20 cellular contexts compared by ENCODE assay signal in the genomic region with DNA sequence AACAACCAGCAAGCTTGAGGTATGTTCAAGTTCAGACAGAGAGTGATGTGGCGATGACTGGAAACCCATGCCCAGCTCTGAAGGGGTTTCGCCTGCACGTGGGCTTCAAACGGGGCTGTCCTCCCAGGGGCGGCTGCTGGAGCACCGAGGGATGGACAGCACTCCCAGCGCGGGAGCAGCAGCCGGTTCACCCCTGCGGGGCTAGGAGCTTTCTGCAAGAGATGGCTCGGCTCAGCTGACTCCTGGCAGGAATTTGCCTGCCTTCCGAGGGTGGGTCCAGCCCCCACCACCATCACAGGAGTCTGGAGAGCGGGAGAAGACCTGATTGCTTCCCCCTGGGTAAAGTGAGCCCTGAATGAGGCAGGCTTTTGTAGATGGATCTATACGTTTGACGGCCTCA.
"Had no signal": no experiment of that assay in that cellular context is flagged by ENCODE, and none has a peak within 500 bp of the region (broad histone marks: within the 10 kb centered on the region; RNA-seq: fewer than 3 reads in every experiment).

No MANE protein-coding gene starts in this region.

- H3K36me3 ChIP-seq: SJSA1 had no signal

- H3K4me3 ChIP-seq: SJSA1, SK-N-MC had no signal

- H3K27ac ChIP-seq: HL-60, SJSA1, SK-N-MC had no signal

- H3K27me3 ChIP-seq: SJSA1 had no signal

- DNase-seq: KBM-7, NCI-H1092, NCI-H1105 treated with DMSO at 0.1 percent for 48 hours, NCI-H1417 treated with DMSO at 0.1 percent for 48 hours, NCI-H146, NCI-H1694 treated with DMSO at 0.1 percent for 48 hours, NCI-H1930, NCI-H2081, NCI-H2107, NCI-H2227 treated with DMSO at 0.1 percent for 48 hours, NCI-H510A, NCI-H524 treated with DMSO at 0.1 percent for 48 hours, NCI-H69, NCI-H774, Right ventricle myocardium superior, RPMI8226, SIG-M5 had no signal

- H3K9me3 ChIP-seq: SJSA1 had no signal
